In the genomic region with DNA sequence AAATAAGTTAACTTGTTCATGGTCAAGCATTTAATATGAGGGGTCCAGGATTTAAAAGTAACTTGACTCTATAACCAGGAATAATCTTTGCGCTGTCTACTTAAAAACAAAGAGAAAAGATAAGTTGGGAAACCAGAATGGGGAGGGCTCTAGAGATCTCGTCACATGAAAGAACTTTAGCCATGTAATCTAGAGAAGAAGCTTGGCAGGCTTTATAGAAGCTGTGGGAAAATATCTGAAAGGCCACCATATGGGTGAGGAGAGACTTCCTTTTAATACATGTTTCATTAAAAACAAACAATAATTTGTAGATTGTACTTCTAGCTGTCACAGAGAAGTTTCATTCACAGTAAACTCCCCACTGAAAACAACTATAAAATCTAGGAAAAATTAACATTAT, we compare ENCODE assay signal across 17 cellular contexts. TPM values are rescaled to one million over a fixed set of nuclear protein-coding genes. Genes with fewer than 3 reads are reported as not detected.
DNase-seq lines count a peak whose midpoint lies in the region; ATAC-seq, FAIRE-seq and TF ChIP-seq lines count a peak whose summit lies in the region.
"Had no signal": no experiment of that assay in that cellular context is flagged by ENCODE, and none has a peak within 500 bp of the region (broad histone marks: within the 10 kb centered on the region; RNA-seq: fewer than 3 reads in every experiment).

No MANE protein-coding gene starts in this region.

- H3K36me3 Mint-ChIP-seq in HFFc6 (ENCODE audit: low read depth) = no peaks in the 10 kb centered on the region

- ATAC-seq in body of pancreas (peak; percentile 79), pancreas (peak; percentile 87 to 93 (median 92))

- no peak for TF ChIP-seq POLR2A in body of pancreas (IDR thresholded peaks at IDR 0.05)

- TF ChIP-seq CTCF in body of pancreas (IDR thresholded peaks at IDR 0.05) (no peak), pancreas (IDR thresholded peaks at IDR 0.05) (no peak), HFFc6 (IDR thresholded peaks at IDR 0.05) (no peak)

- H3K27me3 ChIP-seq in HUES6 (ENCODE audit: control insufficient read depth, insufficient read depth, low read length) (no peaks in the 10 kb centered on the region), body of pancreas (no peaks in the 10 kb centered on the region), pancreas (no peaks in the 10 kb centered on the region)
- H3K27me3 ChIP-seq: BLaER1 had no signal

- H3K9me3 Mint-ChIP-seq in HFFc6 = peaks cover 20% of the 10 kb centered on the region

- intact Hi-C loops in body of pancreas (cut with DNase I) = no loop called here
- intact Hi-C loops in pancreas (cut with DNase I) = no loop called here

- no peaks in the 10 kb centered on the region for H3K27me3 Mint-ChIP-seq in HFFc6 (ENCODE audit: insufficient read depth)

- H3K9me3 ChIP-seq in ES-I3 (ENCODE audit: control insufficient read depth, insufficient read depth, low read length) (no peaks in the 10 kb centered on the region; the same call in 1 of the 2 replicates), HUES6 (ENCODE audit: control insufficient read depth, insufficient read depth, low read depth, low read length) (no peaks in the 10 kb centered on the region; the same call in 1 of the 2 replicates), body of pancreas (no peaks in the 10 kb centered on the region), pancreas (no peaks in the 10 kb centered on the region)
- H3K9me3 ChIP-seq: Caco-2 had no signal

- H3K27ac ChIP-seq in HUES6 (ENCODE audit: low read depth, low read length) = peak overlapping the region; percentile 97
- H3K27ac ChIP-seq in body of pancreas = peak overlapping the region in 1 of 4 donors; percentile 41
- no peak overlapping the region for H3K27ac ChIP-seq in pancreas
- H3K27ac ChIP-seq: BLaER1 had no signal

- H3K4me1 ChIP-seq in ES-I3 (ENCODE audit: insufficient read depth, low read length) (peaks cover 57% of the 10 kb centered on the region), HUES6 (ENCODE audit: control insufficient read depth, insufficient read depth, low read length) (peaks cover 59% of the 10 kb centered on the region), body of pancreas (peaks cover 12% of the 10 kb centered on the region), pancreas (peaks cover 0 to 6% (median 6%) of the 10 kb centered on the region in 3 donors)
- H3K4me1 ChIP-seq: BLaER1, Caco-2 had no signal

- H3K4me3 ChIP-seq in HUES6 (ENCODE audit: low read depth, low read length) (no peak overlapping the region), body of pancreas (no peak overlapping the region), pancreas (no peak overlapping the region)
- H3K4me3 ChIP-seq: BLaER1 had no signal

- DNase-seq in body of pancreas (peak in 1 of 4 donors; percentile 13), pancreas (peak in 1 of 6 donors; percentile 7), kidney tubule cell (ENCODE audit: low spot score) (no peak), HFFc6 (no peak), GM19239 (ENCODE audit: insufficient read length, low spot score) (no peak)
- DNase-seq: 8988T; AML-193; Caco-2; CD8-positive, alpha-beta memory T cell; DMS79 had no signal

- FAIRE-seq in pancreas (lab: Jason Lieb, UNC) (no peak), GM19239 (lab: Jason Lieb, UNC) (no peak)
- FAIRE-seq: G401.6, GM12892, H54 had no signal

- no peaks in the 10 kb centered on the region for H3K36me3 ChIP-seq in ES-I3 (ENCODE audit: insufficient read depth, low read length)
- H3K36me3 ChIP-seq in HUES6 (ENCODE audit: control insufficient read depth, insufficient read depth, low read length) = no peaks in the 10 kb centered on the region
- no peaks in the 10 kb centered on the region for H3K36me3 ChIP-seq in body of pancreas (replicated peaks in 1 of 2; ENCODE audit: insufficient read depth in 1 of 2, low read depth in 2 of 2)
- no peaks in the 10 kb centered on the region for H3K36me3 ChIP-seq in pancreas
- H3K36me3 ChIP-seq: BLaER1 had no signal

- H3K4me1 Mint-ChIP-seq in HFFc6 (ENCODE audit: low read depth) = no peaks in the 10 kb centered on the region

- WGBS in body of pancreas, 2 donors = 12 to 31% methylated on average over 2 of the region's 2 CpGs
- WGBS in pancreas, 2 donors = 19 to 21% methylated on average over 2 of the region's 2 CpGs

- no peak overlapping the region for H3K27ac Mint-ChIP-seq in HFFc6

- H3K9ac ChIP-seq in ES-I3 (ENCODE audit: low read depth, low read length) = peak overlapping the region; percentile 9; the same call in 1 of the 2 replicates
- H3K9ac ChIP-seq in HUES6 (ENCODE audit: low read length) = peak overlapping the region; percentile 81
- H3K9ac ChIP-seq: BLaER1 had no signal

- H3K4me3 Mint-ChIP-seq in HFFc6 = no peak overlapping the region
- H3K4me3 Mint-ChIP-seq: CD8-positive, alpha-beta memory T cell had no signal

RNA-seq across cellular contexts. Expression of a gene that starts 46.7 kb away (rescaled TPM):
- total RNA-seq in body of pancreas (not detected), pancreas (under 1 TPM in 1 of 6 donors, not detected in 5; 0.12 TPM)
- under 1 TPM in 1 of 2 donors, not detected in 1; 0.02 TPM for polyA plus RNA-seq in pancreas
- not detected for total RNA-seq in HFFc6 (2021; fragmentation: NEBNext Ultra II Directional; extraction: Animal tissue kit (Norgen Biotek cat#: 25700))
- total RNA-seq: Caco-2, HT-29 had no signal
